In genomic region chr12:113439606-113440030, GRCh38 we compare ENCODE assay signal across 9 cellular contexts. TPM values are rescaled to one million over a fixed set of nuclear protein-coding genes. Genes with fewer than 3 reads are reported as not detected.
A peak's percentile ranks its signal among the peaks of the same experiment; 100 is the strongest.
DNase-seq lines count a peak whose midpoint lies in the region; ATAC-seq, FAIRE-seq and TF ChIP-seq lines count a peak whose summit lies in the region.
"Had no signal": no experiment of that assay in that cellular context is flagged by ENCODE, and none has a peak within 500 bp of the region (broad histone marks: within the 10 kb centered on the region; RNA-seq: fewer than 3 reads in every experiment).

No MANE protein-coding gene starts in this region.

- no peak overlapping the region for H3K4me3 ChIP-seq in A549
- H3K4me3 ChIP-seq in GM12865 (ENCODE audit: low read depth, low read length): no peak overlapping the region
- H3K4me3 ChIP-seq in aorta (ENCODE audit: low read length in 2 of 2): no peak overlapping the region

- FAIRE-seq in A549 (lab: Jason Lieb, UNC): no peak
- FAIRE-seq: colon had no signal

- H3K9me3 ChIP-seq in A549 (no peaks in the 10 kb centered on the region), aorta (ENCODE audit: control insufficient read depth, low read length) (peaks cover 2% of the 10 kb centered on the region)

- H3K27ac ChIP-seq in A549 (no peak overlapping the region), aorta (ENCODE audit: low read depth in 1 of 2, low read length in 2 of 2) (no peak overlapping the region)

- POLR2A ChIA-PET in A549 (lab: Yijun Ruan, JAX): no interaction called here

- TF ChIP-seq CTCF in A549 (IDR thresholded peaks at IDR 0.05) (peak; percentile 73), GM12865 (IDR thresholded peaks at IDR 0.05; ENCODE audit: insufficient read depth, low read depth, low read length, missing control alignments) (peak; percentile 68), nephron progenitor cell (IDR thresholded peaks at IDR 0.05) (peak; percentile 77)

- CTCF ChIA-PET in A549 (lab: Yijun Ruan, JAX): interaction anchor here (0.6 to 5.2 kb wide), 9 partner anchors 14 to 471 kb away, joined by 3 to 25 read pairs (median 4); no protein-coding TSS in a partner anchor

- ATAC-seq in A549 (peak; percentile 75 to 91), aorta (ENCODE audit: low FRiP score) (no peak), GM18511 (IDR thresholded peaks at IDR 0.05; ENCODE audit: unreplicated experiment) (no peak), HG02678 (IDR thresholded peaks at IDR 0.05; ENCODE audit: unreplicated experiment) (no peak)

- peaks cover 23% of the 10 kb centered on the region for H3K27me3 Mint-ChIP-seq in nephron progenitor cell (ENCODE audit: low read depth, poor library complexity)

- no peaks in the 10 kb centered on the region for H3K9me3 Mint-ChIP-seq in nephron progenitor cell

- no peak for TF ChIP-seq POLR2A in A549 (IDR thresholded peaks at IDR 0.05; ENCODE audit: low read length)

- H3K27me3 ChIP-seq in aorta (ENCODE audit: control insufficient read depth in 1 of 2, insufficient read depth in 2 of 2, low read length in 1 of 2): no peaks in the 10 kb centered on the region

- TF ChIP-seq EP300 in A549 (IDR thresholded peaks at IDR 0.05): no peak

- H3K4me3 Mint-ChIP-seq in nephron progenitor cell: no peak overlapping the region

- H3K4me1 Mint-ChIP-seq in nephron progenitor cell: peaks cover 6% of the 10 kb centered on the region

- DNase-seq in A549 (ENCODE audit: low read depth in 1 of 2, low spot score in 1 of 2) (peak; percentile 60 to 74), GM12865 (ENCODE audit: low read depth) (no peak), NCI-H510A treated with DMSO at 0.1 percent for 48 hours (lab: John Stamatoyannopoulos, UW) (peak; percentile 77), dedifferentiated amniotic fluid mesenchymal stem cell (ENCODE audit: extremely low spot score) (peak; percentile 20), nephron progenitor cell (peak; percentile 83), aorta (no peak)

- no peaks in the 10 kb centered on the region for H3K36me3 ChIP-seq in aorta (ENCODE audit: control insufficient read depth in 1 of 2, insufficient read depth in 2 of 2, low read length in 1 of 2)

- intact Hi-C loops in aorta (cut with DNase I): no loop called here

- no peaks in the 10 kb centered on the region for H3K4me1 ChIP-seq in A549
- no peaks in the 10 kb centered on the region for H3K4me1 ChIP-seq in aorta (ENCODE audit: control insufficient read depth in 1 of 2, insufficient read depth in 2 of 2, low read length in 2 of 2)

- no peak overlapping the region for H3K27ac Mint-ChIP-seq in nephron progenitor cell

- H3K36me3 Mint-ChIP-seq in nephron progenitor cell (ENCODE audit: low read depth): no peaks in the 10 kb centered on the region

- no peak overlapping the region for H3K4me2 ChIP-seq in A549

- 20% methylated on average over 8 of the region's 8 CpGs for WGBS in A549 (ENCODE audit: missing lambda C conversion rate)
- 33 to 34% methylated on average over 8 of the region's 8 CpGs for WGBS in aorta, 2 donors

- peak; percentile 70 to 88 for TF ChIP-seq RAD21 in A549 (conservative IDR thresholded peaks at IDR 0.05 in 1 of 2, IDR thresholded peaks at IDR 0.05 in 1 of 2)

TF ChIP-seq in A549, 52 proteins besides CTCF, POLR2A, EP300 and RAD21:
- peak; percentile 50 for TF ChIP-seq SMC3 (IDR thresholded peaks at IDR 0.05)
- no peak for TF ChIP-seq MAZ (IDR thresholded peaks at IDR 0.05; ENCODE audit: borderline replicate concordance, low read depth, low read length)

RNA-seq across cellular contexts. Expression of gene SDSL, which starts 17.4 kb away (rescaled TPM):
- polyA plus RNA-seq in A549 (2011; rRNA removed) (21.0 and 22.0 TPM in 2 replicates), A549 (2017; fragmentation: RNase III; extraction: RNeasy Plus Mini Kit Qiagen cat#74134 plus additional on column Dnase treatment) (26.3 to 28.0 TPM (median 26.7 TPM) in 3 replicates), aorta (10 to 100 TPM in 1 of 2 donors, 1 to 10 TPM in 1; 9.1 to 13.4 TPM)
- 45.0 and 55.4 TPM in 2 replicates for polyA plus RNA-seq in A549 (2012; cell fraction: cytosol; rRNA removed)
- polyA plus RNA-seq in A549 (2012; cell fraction: nucleus; rRNA removed): 41.1 and 51.2 TPM in 2 replicates
- polyA minus RNA-seq in A549 (2011; rRNA and poly(A)+ RNA removed): 10.7 and 18.6 TPM in 2 replicates
- 1 to 10 TPM; 3.8 to 4.5 TPM for total RNA-seq in aorta

RNA-seq across cellular contexts. Expression of gene LHX5, which starts 32.1 kb away (rescaled TPM):
- polyA plus RNA-seq in A549 (2011; rRNA removed) (not detected in 2 replicates), A549 (2017; fragmentation: RNase III; extraction: RNeasy Plus Mini Kit Qiagen cat#74134 plus additional on column Dnase treatment) (not detected in 3 replicates), aorta (not detected)
- not detected in 2 replicates for polyA plus RNA-seq in A549 (2012; cell fraction: cytosol; rRNA removed)
- polyA plus RNA-seq in A549 (2012; cell fraction: nucleus; rRNA removed): 0.01 TPM in 1 of 2 replicates, not detected in the other
- polyA minus RNA-seq in A549 (2011; rRNA and poly(A)+ RNA removed): not detected in 2 replicates
- not detected for total RNA-seq in aorta

RNA-seq across cellular contexts. Expression of gene SDS, which starts 35.9 kb away (rescaled TPM):
- polyA plus RNA-seq in A549 (2011; rRNA removed) (3.7 and 3.9 TPM in 2 replicates), A549 (2017; fragmentation: RNase III; extraction: RNeasy Plus Mini Kit Qiagen cat#74134 plus additional on column Dnase treatment) (5.4 to 7.3 TPM (median 6.5 TPM) in 3 replicates), aorta (1 to 10 TPM; 1.0 to 9.9 TPM)
- 6.4 and 8.1 TPM in 2 replicates for polyA plus RNA-seq in A549 (2012; cell fraction: cytosol; rRNA removed)
- polyA plus RNA-seq in A549 (2012; cell fraction: nucleus; rRNA removed): 10.0 and 10.8 TPM in 2 replicates
- 3.8 and 4.2 TPM in 2 replicates for polyA minus RNA-seq in A549 (2011; rRNA and poly(A)+ RNA removed)
- 1 to 10 TPM; 1.8 to 4.4 TPM for total RNA-seq in aorta

Comparison
In these comparisons a context has a peak if more than half of its experiments do, and no peak if none do; other contexts are left out.
1. ATAC-seq: peak in A549 (2 of 2); none in aorta (single experiment), GM18511 (single experiment) and HG02678 (single experiment).
2. DNase-seq: peak in A549 (2 of 2), NCI-H510A treated with DMSO at 0.1 percent for 48 hours (single experiment), dedifferentiated amniotic fluid mesenchymal stem cell (single experiment) and nephron progenitor cell (single experiment); none in GM12865 (single experiment) and aorta (0 of 2).
3. Peak in every context shown above with its lines, with median percentiles within 50 percentile points of each other: CTCF ChIP-seq.